ENCODE assay signal across 8 cellular contexts in genomic region chrX:139191746-139192385, GRCh38.
"Had no signal": no experiment of that assay in that cellular context is flagged by ENCODE, and none has a peak within 500 bp of the region (broad histone marks: within the 10 kb centered on the region; RNA-seq: fewer than 3 reads in every experiment).

No MANE protein-coding gene starts in this region.

- H3K27ac ChIP-seq: HL-60 had no signal

- H3K4me3 Mint-ChIP-seq: HFFc6, IgD-negative memory B cell had no signal

- ATAC-seq: HepG2 had no signal

- DNase-seq: GOT3, H7, HCEC 1CT, HFFc6, KBM-7 had no signal

- H3K4me1 Mint-ChIP-seq: IgD-negative memory B cell had no signal

- H3K36me3 Mint-ChIP-seq: IgD-negative memory B cell had no signal

- H3K27ac Mint-ChIP-seq: HFFc6, IgD-negative memory B cell had no signal
